ENCODE assay signal across 1 cellular context in genomic region chr9:133028221-133028620, GRCh38.
TF ChIP-seq lines count a peak whose summit lies in the region.

No MANE protein-coding gene starts in this region.

TF ChIP-seq in HCT116, 20 proteins besides CTCF, POLR2A, EP300 and RAD21:
- TF ChIP-seq SP1 (IDR thresholded peaks at IDR 0.05; ENCODE audit: low read depth) (no peak), JUND (IDR thresholded peaks at IDR 0.05) (no peak), TCF7L2 (IDR thresholded peaks at IDR 0.05; ENCODE audit: borderline replicate concordance, extremely low read depth, insufficient read depth, insufficient read length) (no peak)
